39 cellular contexts compared by ENCODE assay signal in the genomic region with DNA sequence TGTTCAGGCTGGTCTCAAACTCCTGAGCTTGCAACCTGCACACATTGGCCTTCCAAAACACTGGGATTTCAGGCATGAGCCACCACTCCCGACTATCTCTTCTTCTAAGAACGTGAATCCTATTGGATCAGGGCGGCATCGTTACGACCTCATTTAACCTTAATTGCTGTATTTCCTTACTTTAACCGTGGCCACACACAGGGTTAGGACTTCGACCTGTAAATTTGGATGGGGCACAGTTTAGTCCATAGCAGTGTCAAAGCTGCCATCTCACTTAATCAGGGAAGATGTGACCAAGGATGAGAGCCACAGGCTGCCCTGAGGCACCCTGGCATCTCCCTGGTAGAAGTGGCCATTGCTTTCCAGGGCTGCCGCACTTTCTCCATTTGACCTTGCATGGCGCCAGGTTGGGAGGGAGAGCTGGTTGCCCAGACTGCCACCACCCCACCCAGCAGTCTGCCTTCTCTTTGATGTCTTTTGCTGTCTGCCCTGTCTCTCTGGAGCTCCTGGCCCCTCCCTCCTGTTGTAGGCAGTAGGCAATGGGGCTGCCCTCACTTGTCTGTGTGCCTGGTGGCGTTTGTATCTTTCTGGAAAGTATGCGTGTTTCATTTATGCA.
"Had no signal": no experiment of that assay in that cellular context is flagged by ENCODE, and none has a peak within 500 bp of the region (broad histone marks: within the 10 kb centered on the region; RNA-seq: fewer than 3 reads in every experiment).

No MANE protein-coding gene starts in this region.

- H3K4me2 ChIP-seq: SK-N-SH had no signal

- H3K4me3 Mint-ChIP-seq: activated CD4-positive, alpha-beta memory T cell treated with anti-CD3 and anti-CD28 coated beads, Interleukin-2, amount 10 ng/mL, durations not matched to agents 7 days and 5 days; activated naive CD8-positive, alpha-beta T cell treated with anti-CD3 and anti-CD28 coated beads for 36 hours; activated T-cell treated with anti-CD3 and anti-CD28 coated beads, Interleukin-2, amount 50 U/mL, for 72 hours; activated T-helper 17 cell treated with anti-CD3 and anti-CD28 coated beads, Interleukin-2, amount 50 U/mL, for 72 hours had no signal

- H3K27me3 ChIP-seq: ascending aorta, cardiac muscle cell, Peyer's patch, SJSA1 had no signal

- H3K36me3 ChIP-seq: ascending aorta, cardiac muscle cell, Peyer's patch had no signal

- H3K27ac ChIP-seq: ascending aorta, cardiac muscle cell, Peyer's patch, SJSA1, WERI-Rb-1 had no signal

- H3K27me3 Mint-ChIP-seq: activated CD4-positive, alpha-beta memory T cell treated with anti-CD3 and anti-CD28 coated beads, Interleukin-2, amount 10 ng/mL, durations not matched to agents 7 days and 5 days; activated naive CD8-positive, alpha-beta T cell treated with anti-CD3 and anti-CD28 coated beads for 36 hours had no signal

- H3K9me3 ChIP-seq: ascending aorta, Peyer's patch, SJSA1, SK-N-SH had no signal

- H3K4me1 Mint-ChIP-seq: activated CD4-positive, alpha-beta memory T cell treated with anti-CD3 and anti-CD28 coated beads, Interleukin-2, amount 10 ng/mL, durations not matched to agents 7 days and 5 days; activated naive CD8-positive, alpha-beta T cell treated with anti-CD3 and anti-CD28 coated beads for 36 hours; activated T-helper 17 cell treated with anti-CD3 and anti-CD28 coated beads, Interleukin-2, amount 50 U/mL, for 72 hours had no signal

- H3K9me3 Mint-ChIP-seq: activated CD4-positive, alpha-beta memory T cell treated with anti-CD3 and anti-CD28 coated beads, Interleukin-2, amount 10 ng/mL, durations not matched to agents 7 days and 5 days; activated naive CD8-positive, alpha-beta T cell treated with anti-CD3 and anti-CD28 coated beads for 36 hours; activated T-cell treated with anti-CD3 and anti-CD28 coated beads, Interleukin-2, amount 50 U/mL, for 72 hours; activated T-helper 17 cell treated with anti-CD3 and anti-CD28 coated beads, Interleukin-2, amount 50 U/mL, for 72 hours had no signal

- H3K4me1 ChIP-seq: ascending aorta had no signal

- H3K36me3 Mint-ChIP-seq: activated naive CD8-positive, alpha-beta T cell treated with anti-CD3 and anti-CD28 coated beads for 36 hours had no signal

- ATAC-seq: activated T-cell treated with anti-CD3 and anti-CD28 coated beads, Interleukin-2, amount 50 U/mL, for 72 hours; activated T-helper 17 cell treated with anti-CD3 and anti-CD28 coated beads, Interleukin-2, amount 50 U/mL, for 72 hours; PC-3 had no signal

- DNase-seq: activated CD4-positive, alpha-beta memory T cell treated with anti-CD3 and anti-CD28 coated beads, Interleukin-2, amount 10 ng/mL, durations not matched to agents 7 days and 5 days; activated CD4-positive, alpha-beta T cell treated with anti-CD3 and anti-CD28 coated beads for 1 hour; activated CD4-positive, alpha-beta T cell treated with anti-CD3 and anti-CD28 coated beads for 48 hours; activated CD4-positive, CD25-positive, alpha-beta regulatory T cell; activated effector memory CD4-positive, alpha-beta T cell treated with anti-CD3 and anti-CD28 coated beads, Interleukin-2, amount 50 U/mL, for 16 hours; activated naive CD4-positive, alpha-beta T cell; activated naive CD4-positive, alpha-beta T cell treated with anti-CD3 and anti-CD28 coated beads, Interleukin-2, amount 50 U/mL, for 16 hours; activated naive CD8-positive, alpha-beta T cell treated with anti-CD3 and anti-CD28 coated beads for 36 hours; activated T-cell treated with anti-CD3 and anti-CD28 coated beads, Interleukin-2, amount 50 U/mL, for 1 hour; activated T-cell treated with anti-CD3 and anti-CD28 coated beads, Interleukin-2, amount 50 U/mL, for 72 hours; amygdala; Kasumi-1; KG1; MM.1S; MV-4-11; NCI-H1092; NCI-H1417; NCI-H146; NCI-H187; NCI-H2029 treated with DMSO at 0.1 percent for 48 hours; NCI-H2107; NCI-H2171; NCI-H510A; NCI-H526; NCI-H748 treated with DMSO at 0.1 percent for 48 hours; NK-92 treated with Interleukin-12 subunit alpha and Interleukin-12 subunit beta, amount 100 ng/mL, for 24 hours; PC-3; Peyer's patch; RPMI8226; SHP77 treated with DMSO at 0.1 percent for 48 hours; SK-N-SH; T-helper 1 cell; T-helper 2 cell; T1000; WERI-Rb-1 had no signal

- H3K9ac ChIP-seq: SK-N-SH had no signal

- H3K27ac Mint-ChIP-seq: activated CD4-positive, alpha-beta memory T cell treated with anti-CD3 and anti-CD28 coated beads, Interleukin-2, amount 10 ng/mL, durations not matched to agents 7 days and 5 days; activated naive CD8-positive, alpha-beta T cell treated with anti-CD3 and anti-CD28 coated beads for 36 hours; activated T-cell treated with anti-CD3 and anti-CD28 coated beads, Interleukin-2, amount 50 U/mL, for 72 hours; activated T-helper 17 cell treated with anti-CD3 and anti-CD28 coated beads, Interleukin-2, amount 50 U/mL, for 72 hours had no signal

- H3K4me3 ChIP-seq: ascending aorta, cardiac muscle cell, Peyer's patch, SJSA1 had no signal
